In genomic region chr15:99703603-99704443, GRCh38 we compare ENCODE assay signal across 1 cellular context.
TF ChIP-seq lines count a peak whose summit lies in the region.

No MANE protein-coding gene starts in this region.

TF ChIP-seq in H1, 55 proteins besides CTCF, POLR2A, EP300 and RAD21 (continued from another document):
- TF ChIP-seq, protein P1, sequence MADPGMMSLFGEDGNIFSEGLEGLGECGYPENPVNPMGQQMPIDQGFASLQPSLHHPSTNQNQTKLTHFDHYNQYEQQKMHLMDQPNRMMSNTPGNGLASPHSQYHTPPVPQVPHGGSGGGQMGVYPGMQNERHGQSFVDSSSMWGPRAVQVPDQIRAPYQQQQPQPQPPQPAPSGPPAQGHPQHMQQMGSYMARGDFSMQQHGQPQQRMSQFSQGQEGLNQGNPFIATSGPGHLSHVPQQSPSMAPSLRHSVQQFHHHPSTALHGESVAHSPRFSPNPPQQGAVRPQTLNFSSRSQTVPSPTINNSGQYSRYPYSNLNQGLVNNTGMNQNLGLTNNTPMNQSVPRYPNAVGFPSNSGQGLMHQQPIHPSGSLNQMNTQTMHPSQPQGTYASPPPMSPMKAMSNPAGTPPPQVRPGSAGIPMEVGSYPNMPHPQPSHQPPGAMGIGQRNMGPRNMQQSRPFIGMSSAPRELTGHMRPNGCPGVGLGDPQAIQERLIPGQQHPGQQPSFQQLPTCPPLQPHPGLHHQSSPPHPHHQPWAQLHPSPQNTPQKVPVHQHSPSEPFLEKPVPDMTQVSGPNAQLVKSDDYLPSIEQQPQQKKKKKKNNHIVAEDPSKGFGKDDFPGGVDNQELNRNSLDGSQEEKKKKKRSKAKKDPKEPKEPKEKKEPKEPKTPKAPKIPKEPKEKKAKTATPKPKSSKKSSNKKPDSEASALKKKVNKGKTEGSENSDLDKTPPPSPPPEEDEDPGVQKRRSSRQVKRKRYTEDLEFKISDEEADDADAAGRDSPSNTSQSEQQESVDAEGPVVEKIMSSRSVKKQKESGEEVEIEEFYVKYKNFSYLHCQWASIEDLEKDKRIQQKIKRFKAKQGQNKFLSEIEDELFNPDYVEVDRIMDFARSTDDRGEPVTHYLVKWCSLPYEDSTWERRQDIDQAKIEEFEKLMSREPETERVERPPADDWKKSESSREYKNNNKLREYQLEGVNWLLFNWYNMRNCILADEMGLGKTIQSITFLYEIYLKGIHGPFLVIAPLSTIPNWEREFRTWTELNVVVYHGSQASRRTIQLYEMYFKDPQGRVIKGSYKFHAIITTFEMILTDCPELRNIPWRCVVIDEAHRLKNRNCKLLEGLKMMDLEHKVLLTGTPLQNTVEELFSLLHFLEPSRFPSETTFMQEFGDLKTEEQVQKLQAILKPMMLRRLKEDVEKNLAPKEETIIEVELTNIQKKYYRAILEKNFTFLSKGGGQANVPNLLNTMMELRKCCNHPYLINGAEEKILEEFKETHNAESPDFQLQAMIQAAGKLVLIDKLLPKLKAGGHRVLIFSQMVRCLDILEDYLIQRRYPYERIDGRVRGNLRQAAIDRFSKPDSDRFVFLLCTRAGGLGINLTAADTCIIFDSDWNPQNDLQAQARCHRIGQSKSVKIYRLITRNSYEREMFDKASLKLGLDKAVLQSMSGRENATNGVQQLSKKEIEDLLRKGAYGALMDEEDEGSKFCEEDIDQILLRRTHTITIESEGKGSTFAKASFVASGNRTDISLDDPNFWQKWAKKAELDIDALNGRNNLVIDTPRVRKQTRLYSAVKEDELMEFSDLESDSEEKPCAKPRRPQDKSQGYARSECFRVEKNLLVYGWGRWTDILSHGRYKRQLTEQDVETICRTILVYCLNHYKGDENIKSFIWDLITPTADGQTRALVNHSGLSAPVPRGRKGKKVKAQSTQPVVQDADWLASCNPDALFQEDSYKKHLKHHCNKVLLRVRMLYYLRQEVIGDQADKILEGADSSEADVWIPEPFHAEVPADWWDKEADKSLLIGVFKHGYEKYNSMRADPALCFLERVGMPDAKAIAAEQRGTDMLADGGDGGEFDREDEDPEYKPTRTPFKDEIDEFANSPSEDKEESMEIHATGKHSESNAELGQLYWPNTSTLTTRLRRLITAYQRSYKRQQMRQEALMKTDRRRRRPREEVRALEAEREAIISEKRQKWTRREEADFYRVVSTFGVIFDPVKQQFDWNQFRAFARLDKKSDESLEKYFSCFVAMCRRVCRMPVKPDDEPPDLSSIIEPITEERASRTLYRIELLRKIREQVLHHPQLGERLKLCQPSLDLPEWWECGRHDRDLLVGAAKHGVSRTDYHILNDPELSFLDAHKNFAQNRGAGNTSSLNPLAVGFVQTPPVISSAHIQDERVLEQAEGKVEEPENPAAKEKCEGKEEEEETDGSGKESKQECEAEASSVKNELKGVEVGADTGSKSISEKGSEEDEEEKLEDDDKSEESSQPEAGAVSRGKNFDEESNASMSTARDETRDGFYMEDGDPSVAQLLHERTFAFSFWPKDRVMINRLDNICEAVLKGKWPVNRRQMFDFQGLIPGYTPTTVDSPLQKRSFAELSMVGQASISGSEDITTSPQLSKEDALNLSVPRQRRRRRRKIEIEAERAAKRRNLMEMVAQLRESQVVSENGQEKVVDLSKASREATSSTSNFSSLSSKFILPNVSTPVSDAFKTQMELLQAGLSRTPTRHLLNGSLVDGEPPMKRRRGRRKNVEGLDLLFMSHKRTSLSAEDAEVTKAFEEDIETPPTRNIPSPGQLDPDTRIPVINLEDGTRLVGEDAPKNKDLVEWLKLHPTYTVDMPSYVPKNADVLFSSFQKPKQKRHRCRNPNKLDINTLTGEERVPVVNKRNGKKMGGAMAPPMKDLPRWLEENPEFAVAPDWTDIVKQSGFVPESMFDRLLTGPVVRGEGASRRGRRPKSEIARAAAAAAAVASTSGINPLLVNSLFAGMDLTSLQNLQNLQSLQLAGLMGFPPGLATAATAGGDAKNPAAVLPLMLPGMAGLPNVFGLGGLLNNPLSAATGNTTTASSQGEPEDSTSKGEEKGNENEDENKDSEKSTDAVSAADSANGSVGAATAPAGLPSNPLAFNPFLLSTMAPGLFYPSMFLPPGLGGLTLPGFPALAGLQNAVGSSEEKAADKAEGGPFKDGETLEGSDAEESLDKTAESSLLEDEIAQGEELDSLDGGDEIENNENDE (IDR thresholded peaks at IDR 0.05; ENCODE audit: insufficient replicate concordance, low read length) = peak; percentile 82
- TF ChIP-seq SUZ12 (IDR thresholded peaks at IDR 0.05; ENCODE audit: low read length) = no peak
TF ChIP-seq in H1: peak in this region for 5.
